In genomic region chr1:27176954-27177353, GRCh38 we compare ENCODE assay signal across 38 cellular contexts.
"Had no signal": no experiment of that assay in that cellular context is flagged by ENCODE, and none has a peak within 500 bp of the region (broad histone marks: within the 10 kb centered on the region; RNA-seq: fewer than 3 reads in every experiment).

No MANE protein-coding gene starts in this region.

- H3K4me3 ChIP-seq: adrenal gland, ascending aorta, body of pancreas, breast epithelium, cardiac muscle cell had no signal

- H3K9me3 Mint-ChIP-seq: activated naive CD4-positive, alpha-beta T cell treated with anti-CD3 and anti-CD28 coated beads, Interleukin-2, amount 50 U/mL, for 24 hours; activated naive CD8-positive, alpha-beta T cell treated with anti-CD3 and anti-CD28 coated beads for 36 hours; activated T-cell treated with anti-CD3 and anti-CD28 coated beads, Interleukin-2, amount 50 U/mL, for 24 hours; central memory CD8-positive, alpha-beta T cell had no signal

- H3K36me3 Mint-ChIP-seq: activated naive CD4-positive, alpha-beta T cell treated with anti-CD3 and anti-CD28 coated beads, Interleukin-2, amount 10 ng/mL, durations not matched to agents 7 days and 5 days; activated naive CD4-positive, alpha-beta T cell treated with anti-CD3 and anti-CD28 coated beads, Interleukin-2, amount 50 U/mL, for 72 hours; activated naive CD8-positive, alpha-beta T cell; activated naive CD8-positive, alpha-beta T cell treated with anti-CD3 and anti-CD28 coated beads for 36 hours; activated naive CD8-positive, alpha-beta T cell treated with anti-CD3 and anti-CD28 coated beads, Interleukin-2, amount 10 ng/mL, durations not matched to agents 7 days and 5 days; brain had no signal

- H3K27me3 ChIP-seq: adrenal gland, ascending aorta, body of pancreas, brain microvascular endothelial cell, breast epithelium, cardiac muscle cell had no signal

- H3K4me3 Mint-ChIP-seq: activated naive CD4-positive, alpha-beta T cell treated with anti-CD3 and anti-CD28 coated beads for 36 hours; activated naive CD4-positive, alpha-beta T cell treated with anti-CD3 and anti-CD28 coated beads, Interleukin-2, amount 10 ng/mL, durations not matched to agents 7 days and 5 days; activated naive CD4-positive, alpha-beta T cell treated with anti-CD3 and anti-CD28 coated beads, Interleukin-2, amount 50 U/mL, for 24 hours; activated naive CD8-positive, alpha-beta T cell; activated naive CD8-positive, alpha-beta T cell treated with anti-CD3 and anti-CD28 coated beads for 36 hours; activated naive CD8-positive, alpha-beta T cell treated with anti-CD3 and anti-CD28 coated beads, Interleukin-2, amount 10 ng/mL, durations not matched to agents 7 days and 5 days; activated naive CD8-positive, alpha-beta T cell treated with anti-CD3 and anti-CD28 coated beads, Interleukin-2, amount 50 U/mL, for 24 hours; activated T-cell treated with anti-CD3 and anti-CD28 coated beads, Interleukin-2, amount 50 U/mL, for 24 hours; activated T-cell treated with anti-CD3 and anti-CD28 coated beads, Interleukin-2, amount 50 U/mL, for 4 hours; activated T-cell treated with anti-CD3 and anti-CD28 coated beads, Interleukin-2, amount 50 U/mL, for 72 hours; activated T-helper 1 cell treated with anti-CD3 and anti-CD28 coated beads, Interleukin-12 subunit alpha, Interleukin-12 subunit beta, Interleukin-2, Interleukin-4 antibody, amounts not matched to agents 30 ng/mL and 10 ng/mL and 1 ng/mL, durations not matched to agents 14 hours and 24 hours and 36 hours; activated T-helper 17 cell treated with anti-CD3 and anti-CD28 coated beads, Interleukin-2, amount 50 U/mL, for 72 hours; brain; central memory CD8-positive, alpha-beta T cell had no signal

- H3K4me1 ChIP-seq: adrenal gland, ascending aorta, body of pancreas, breast epithelium had no signal

- H3K27ac Mint-ChIP-seq: activated naive CD4-positive, alpha-beta T cell treated with anti-CD3 and anti-CD28 coated beads for 36 hours; activated naive CD4-positive, alpha-beta T cell treated with anti-CD3 and anti-CD28 coated beads, Interleukin-2, amount 10 ng/mL, durations not matched to agents 7 days and 5 days; activated naive CD4-positive, alpha-beta T cell treated with anti-CD3 and anti-CD28 coated beads, Interleukin-2, amount 50 U/mL, for 24 hours; activated naive CD4-positive, alpha-beta T cell treated with anti-CD3 and anti-CD28 coated beads, Interleukin-2, amount 50 U/mL, for 72 hours; activated naive CD8-positive, alpha-beta T cell; activated naive CD8-positive, alpha-beta T cell treated with anti-CD3 and anti-CD28 coated beads for 36 hours; activated naive CD8-positive, alpha-beta T cell treated with anti-CD3 and anti-CD28 coated beads, Interleukin-2, amount 10 ng/mL, durations not matched to agents 7 days and 5 days; activated naive CD8-positive, alpha-beta T cell treated with anti-CD3 and anti-CD28 coated beads, Interleukin-2, amount 50 U/mL, for 24 hours; activated T-cell treated with anti-CD3 and anti-CD28 coated beads, Interleukin-2, amount 50 U/mL, for 24 hours; activated T-cell treated with anti-CD3 and anti-CD28 coated beads, Interleukin-2, amount 50 U/mL, for 72 hours; activated T-helper 1 cell treated with anti-CD3 and anti-CD28 coated beads, Interleukin-12 subunit alpha, Interleukin-12 subunit beta, Interleukin-2, Interleukin-4 antibody, amounts not matched to agents 30 ng/mL and 10 ng/mL and 1 ng/mL, durations not matched to agents 14 hours and 24 hours and 36 hours; activated T-helper 17 cell treated with anti-CD3 and anti-CD28 coated beads, Interleukin-2, amount 50 U/mL, for 72 hours; activated T-helper 2 cell treated with anti-CD3 and anti-CD28 coated beads, Interferon-gamma antibody, Interleukin-2, Interleukin-4, amounts not matched to agents 10 μg/mL and 5 μg/mL and 100 μg/mL, durations not matched to agents 14 hours and 24 hours and 36 hours; brain had no signal

- H3K9me3 ChIP-seq: adrenal gland, ascending aorta, body of pancreas had no signal

- H3K4me1 Mint-ChIP-seq: activated naive CD4-positive, alpha-beta T cell treated with anti-CD3 and anti-CD28 coated beads, Interleukin-2, amount 10 ng/mL, durations not matched to agents 7 days and 5 days; activated naive CD4-positive, alpha-beta T cell treated with anti-CD3 and anti-CD28 coated beads, Interleukin-2, amount 50 U/mL, for 24 hours; activated naive CD8-positive, alpha-beta T cell treated with anti-CD3 and anti-CD28 coated beads for 36 hours; activated naive CD8-positive, alpha-beta T cell treated with anti-CD3 and anti-CD28 coated beads, Interleukin-2, amount 10 ng/mL, durations not matched to agents 7 days and 5 days; activated naive CD8-positive, alpha-beta T cell treated with anti-CD3 and anti-CD28 coated beads, Interleukin-2, amount 50 U/mL, for 24 hours; activated T-helper 17 cell treated with anti-CD3 and anti-CD28 coated beads, Interleukin-2, amount 50 U/mL, for 72 hours; brain had no signal

- H3K27me3 Mint-ChIP-seq: activated naive CD4-positive, alpha-beta T cell treated with anti-CD3 and anti-CD28 coated beads, Interleukin-2, amount 50 U/mL, for 24 hours; activated naive CD8-positive, alpha-beta T cell; activated naive CD8-positive, alpha-beta T cell treated with anti-CD3 and anti-CD28 coated beads for 36 hours; activated naive CD8-positive, alpha-beta T cell treated with anti-CD3 and anti-CD28 coated beads, Interleukin-2, amount 10 ng/mL, durations not matched to agents 7 days and 5 days; activated naive CD8-positive, alpha-beta T cell treated with anti-CD3 and anti-CD28 coated beads, Interleukin-2, amount 50 U/mL, for 24 hours; activated T-cell treated with anti-CD3 and anti-CD28 coated beads, Interleukin-2, amount 50 U/mL, for 24 hours; activated T-helper 17 cell treated with anti-CD3 and anti-CD28 coated beads, Interleukin-2, amount 50 U/mL, for 72 hours; central memory CD8-positive, alpha-beta T cell had no signal

- H3K27ac ChIP-seq: adrenal gland, ascending aorta, body of pancreas, brain microvascular endothelial cell, breast epithelium, cardiac muscle cell had no signal

- DNase-seq: activated effector memory CD4-positive, alpha-beta T cell treated with anti-CD3 and anti-CD28 coated beads, Interleukin-2, amount 50 U/mL, for 16 hours; activated effector memory CD4-positive, alpha-beta T cell treated with Interleukin-2 at 50 U/mL for 16 hours; activated gamma-delta T cell; activated gamma-delta T cell treated with Interleukin-2 at 50 U/mL for 16 hours; activated naive CD4-positive, alpha-beta T cell; activated naive CD4-positive, alpha-beta T cell treated with anti-CD3 and anti-CD28 coated beads for 36 hours; activated naive CD4-positive, alpha-beta T cell treated with anti-CD3 and anti-CD28 coated beads, Interleukin-2, amount 10 ng/mL, durations not matched to agents 7 days and 5 days; activated naive CD4-positive, alpha-beta T cell treated with anti-CD3 and anti-CD28 coated beads, Interleukin-2, amount 50 U/mL, for 16 hours; activated naive CD4-positive, alpha-beta T cell treated with Interleukin-2 at 50 U/mL for 16 hours; activated naive CD8-positive, alpha-beta T cell treated with anti-CD3 and anti-CD28 coated beads for 36 hours; activated naive CD8-positive, alpha-beta T cell treated with anti-CD3 and anti-CD28 coated beads, Interleukin-2, amount 10 ng/mL, durations not matched to agents 7 days and 5 days; activated naive CD8-positive, alpha-beta T cell treated with anti-CD3 and anti-CD28 coated beads, Interleukin-2, amount 50 U/mL, for 24 hours; activated T-cell treated with anti-CD3 and anti-CD28 coated beads, Interleukin-2, amount 50 U/mL, for 1 hour; activated T-cell treated with anti-CD3 and anti-CD28 coated beads, Interleukin-2, amount 50 U/mL, for 24 hours; activated T-cell treated with anti-CD3 and anti-CD28 coated beads, Interleukin-2, amount 50 U/mL, for 4 hours; activated T-cell treated with anti-CD3 and anti-CD28 coated beads, Interleukin-2, amount 50 U/mL, for 48 hours; activated T-cell treated with anti-CD3 and anti-CD28 coated beads, Interleukin-2, amount 50 U/mL, for 72 hours; adrenal gland; amniotic stem cell; amygdala; anterior cingulate cortex; aorta; body of pancreas; brain microvascular endothelial cell; caudate nucleus; central memory CD4-positive, alpha-beta T cell; cerebellar nuclear complex had no signal

- H3K36me3 ChIP-seq: adrenal gland, ascending aorta, brain microvascular endothelial cell, breast epithelium, cardiac muscle cell had no signal
